ENCODE assay signal across 8 cellular contexts in genomic region chr16:5490499-5490898, GRCh38.
DNase-seq lines count a peak whose midpoint lies in the region; ATAC-seq, FAIRE-seq and TF ChIP-seq lines count a peak whose summit lies in the region.

No MANE protein-coding gene starts in this region.

- TF ChIP-seq EP300 in H1 (IDR thresholded peaks at IDR 0.05; ENCODE audit: borderline replicate concordance in 1 of 2, low read depth in 2 of 2, low read length in 2 of 2) = no peak

- POLR2A ChIA-PET in H1 (lab: Charles Lee; ENCODE audit: partially characterized antibody) = interaction anchor here (1.1 to 1.3 kb wide), 2 partner anchors 65 to 263 kb away, joined by 3 read pairs; no protein-coding TSS in a partner anchor

- no peak overlapping the region for H3K4me3 ChIP-seq in H1 (ENCODE audit: extremely low read depth in 1 of 4, insufficient read depth in 2 of 4, low read depth in 3 of 4, low read length in 4 of 4)
- no peak overlapping the region for H3K4me3 ChIP-seq in prostate gland

- H3K4me1 ChIP-seq in H1 (replicated peaks in 1 of 4; ENCODE audit: control insufficient read depth in 3 of 4, insufficient read depth in 4 of 4, low read length in 3 of 4) (no peaks in the 10 kb centered on the region), prostate gland (replicated peaks) (no peaks in the 10 kb centered on the region)

- no peak overlapping the region for H2BK15ac ChIP-seq in H1 (ENCODE audit: low read length)

- no peak overlapping the region for H2AFZ ChIP-seq in H1 (ENCODE audit: low read length)

- H3K27ac ChIP-seq in H1 (ENCODE audit: low read depth, low read length) = no peak overlapping the region
- no peak overlapping the region for H3K27ac ChIP-seq in prostate gland

- intact Hi-C loops in prostate gland (cut with DNase I) = no loop called here

- H2AK5ac ChIP-seq in H1 (ENCODE audit: low read depth, low read length) = no peak overlapping the region

- H3K56ac ChIP-seq in H1 (replicated peaks; ENCODE audit: insufficient read length, low read depth, low read length) = no peak overlapping the region

- H3K27me3 ChIP-seq in H1 (replicated peaks in 1 of 4; ENCODE audit: control insufficient read depth in 3 of 4, extremely low read depth in 1 of 4, insufficient read depth in 3 of 4, low read length in 3 of 4) (no peaks in the 10 kb centered on the region), prostate gland (replicated peaks; ENCODE audit: insufficient read depth) (no peaks in the 10 kb centered on the region)

- H3K79me2 ChIP-seq in H1 (ENCODE audit: control insufficient read depth in 1 of 2, insufficient read depth in 2 of 2, low read length in 2 of 2) = no peaks in the 10 kb centered on the region

- H4K20me1 ChIP-seq in H1 (replicated peaks in 1 of 2; ENCODE audit: control insufficient read depth in 1 of 2, insufficient read depth in 2 of 2, low read length in 2 of 2) = no peaks in the 10 kb centered on the region

- DNase-seq in stimulated activated CD4-positive, alpha-beta T cell treated with anti-CD3 and anti-CD28 coated beads, Interleukin-15, amount 100 ng/mL, for 48 hours (ENCODE audit: low read depth in 2 of 2) = peak; percentile 3 to 13
- DNase-seq in stimulated activated CD4-positive, alpha-beta T cell treated with anti-CD3 and anti-CD28 coated beads, Interleukin-4, amount 100 ng/mL, for 4 hours = no peak
- peak; percentile 49 for DNase-seq in NCI-H748 (lab: John Stamatoyannopoulos, UW; ENCODE audit: unreplicated experiment)
- peak in 1 of 2 experiments; percentile 85 for DNase-seq in H1 (ENCODE audit: low read depth in 1 of 2, low spot score in 2 of 2)
- peak; percentile 5 for DNase-seq in prostate gland (ENCODE audit: low spot score)

- H2BK12ac ChIP-seq in H1 (ENCODE audit: low read depth, low read length) = no peak overlapping the region

- no peaks in the 10 kb centered on the region for H3K79me1 ChIP-seq in H1 (ENCODE audit: low read depth, low read length)

- no peak for TF ChIP-seq POLR2A in H1 (IDR thresholded peaks at IDR 0.05; ENCODE audit: control extremely low read depth in 1 of 2, low read depth in 2 of 2, low read length in 2 of 2)
- TF ChIP-seq POLR2A in prostate gland (IDR thresholded peaks at IDR 0.05) = no peak

- no peak overlapping the region for H3K23ac ChIP-seq in H1 (ENCODE audit: insufficient read length)

- H3K4ac ChIP-seq in H1 (replicated peaks; ENCODE audit: insufficient read length, low read depth, low read length) = no peak overlapping the region

- no peak overlapping the region for H3K18ac ChIP-seq in H1 (ENCODE audit: extremely low read depth, low read length)

- H2BK20ac ChIP-seq in H1 (ENCODE audit: low read length) = no peak overlapping the region

- no peaks in the 10 kb centered on the region for H3K36me3 ChIP-seq in H1 (ENCODE audit: control insufficient read depth in 2 of 4, insufficient read depth in 4 of 4, low read length in 3 of 4)
- H3K36me3 ChIP-seq in prostate gland = no peaks in the 10 kb centered on the region

- no peak overlapping the region for H2BK120ac ChIP-seq in H1 (replicated peaks; ENCODE audit: low read depth, low read length)

- H4K91ac ChIP-seq in H1 (replicated peaks; ENCODE audit: insufficient read length, low read length) = no peak overlapping the region

- 38% methylated on average over 18 of the region's 18 CpGs; no CpG with 5 or more reads in 1 of the 2 experiments for WGBS in H1 (ENCODE audit: extremely low coverage in 1 of 2, insufficient coverage in 1 of 2, insufficient read length in 1 of 2, insufficient replicate concordance in 2 of 2, low coverage in 1 of 2, low lambda C conversion rate in 2 of 2, missing lambda C conversion rate in 1 of 2), 2 experiments
- 7% methylated on average over 18 of the region's 18 CpGs for WGBS in prostate gland

- no peak overlapping the region for H4K8ac ChIP-seq in H1 (ENCODE audit: extremely low read depth, insufficient read depth, low read length)

- no peak overlapping the region for H2BK5ac ChIP-seq in H1 (ENCODE audit: low read depth, low read length)

- peaks cover 5% of the 10 kb centered on the region; the same call in 1 of the 2 replicates for H3K23me2 ChIP-seq in H1 (ENCODE audit: low read depth, low read length)

- H3K9me3 ChIP-seq in H1 (ENCODE audit: insufficient read depth in 2 of 2, low read depth in 1 of 2, low read length in 1 of 2) (no peaks in the 10 kb centered on the region), prostate gland (no peaks in the 10 kb centered on the region)

- no peak overlapping the region for H3K14ac ChIP-seq in H1 (ENCODE audit: insufficient read length)

- peak overlapping the region in 1 of 2 experiments; percentile 43; a peak in 2 of 4 replicates for H3K4me2 ChIP-seq in H1 (ENCODE audit: insufficient read depth in 1 of 2, low read depth in 2 of 2, low read length in 2 of 2)

- TF ChIP-seq CTCF in H1 (IDR thresholded peaks at IDR 0.05; ENCODE audit: control extremely low read depth in 1 of 3, insufficient read depth in 1 of 3, low read depth in 1 of 3, low read length in 3 of 3) = peak; percentile 88 to 93 (median 92)
- peak; percentile 7 to 39 (median 19) for TF ChIP-seq CTCF in prostate gland (IDR thresholded peaks at IDR 0.05)

- FAIRE-seq in H1 (lab: Jason Lieb, UNC) = no peak

- no peak overlapping the region for H3K9ac ChIP-seq in H1 (replicated peaks in 1 of 4; ENCODE audit: extremely low read depth in 1 of 4, low read depth in 3 of 4, low read length in 3 of 4)

- TF ChIP-seq RAD21 in H1 (IDR thresholded peaks at IDR 0.05 in 1 of 2, conservative IDR thresholded peaks at IDR 0.05 in 1 of 2; ENCODE audit: low read depth in 2 of 2, low read length in 2 of 2) = peak; percentile 89 to 93

- CTCF ChIA-PET in H1 (lab: Charles Lee; ENCODE audit: partially characterized antibody) = interaction anchor here (0.6 to 6.0 kb wide), 51 partner anchors 8 to 1033 kb away, joined by 3 to 115 read pairs (median 4); no protein-coding TSS in a partner anchor

- ATAC-seq in HG02970 (IDR thresholded peaks at IDR 0.05; ENCODE audit: low FRiP score, unreplicated experiment) (no peak), GM21529 (IDR thresholded peaks at IDR 0.05; ENCODE audit: unreplicated experiment) (no peak), GM19463 (IDR thresholded peaks at IDR 0.05; ENCODE audit: unreplicated experiment) (no peak)

- no peak overlapping the region for H4K5ac ChIP-seq in H1 (ENCODE audit: insufficient read length, low read depth, low read length)

TF ChIP-seq in H1, 55 proteins besides CTCF, POLR2A, EP300 and RAD21 (continues in another document):
- TF ChIP-seq RBBP5 (IDR thresholded peaks at IDR 0.05; ENCODE audit: borderline replicate concordance, low read depth, low read length) = no peak
- no peak for TF ChIP-seq CHD1 (IDR thresholded peaks at IDR 0.05; ENCODE audit: low read depth, low read length)
- TF ChIP-seq RNF2 (IDR thresholded peaks at IDR 0.05; ENCODE audit: borderline replicate concordance, low read depth, low read length, missing control alignments, poor library complexity, severe bottlenecking) = no peak
- no peak for TF ChIP-seq CHD2 (IDR thresholded peaks at IDR 0.05; ENCODE audit: low read length)
- TF ChIP-seq CREB1 (IDR thresholded peaks at IDR 0.05) = no peak
- TF ChIP-seq MAFK (IDR thresholded peaks at IDR 0.05; ENCODE audit: low read depth, low read length) = no peak
- no peak for TF ChIP-seq FOSL1 (IDR thresholded peaks at IDR 0.05; ENCODE audit: insufficient read depth, low read depth, low read length)
- TF ChIP-seq CTBP2 (IDR thresholded peaks at IDR 0.05; ENCODE audit: borderline replicate concordance, insufficient read depth, insufficient read length, low read length) = no peak
- TF ChIP-seq POLR2AphosphoS5 (IDR thresholded peaks at IDR 0.05; ENCODE audit: low read depth, low read length) = no peak
- no peak for TF ChIP-seq SIRT6 (IDR thresholded peaks at IDR 0.05; ENCODE audit: low read length)
- TF ChIP-seq NANOG (IDR thresholded peaks at IDR 0.05; ENCODE audit: insufficient read depth, low read depth, low read length, poor library complexity, severe bottlenecking) = no peak
- no peak for TF ChIP-seq ATF2 (IDR thresholded peaks at IDR 0.05; ENCODE audit: low read length)
- no peak for TF ChIP-seq CEBPB (IDR thresholded peaks at IDR 0.05; ENCODE audit: low read depth, low read length)
- no peak for TF ChIP-seq GABPA (IDR thresholded peaks at IDR 0.05; ENCODE audit: borderline replicate concordance, insufficient read depth, low read length)
- TF ChIP-seq EGR1 (IDR thresholded peaks at IDR 0.05; ENCODE audit: borderline replicate concordance, low read depth, low read length) = peak; percentile 30; the same call in 1 of the 2 replicates
- no peak for TF ChIP-seq SUZ12 (IDR thresholded peaks at IDR 0.05; ENCODE audit: low read length)
- TF ChIP-seq HDAC6 (IDR thresholded peaks at IDR 0.05; ENCODE audit: low read depth, low read length) = no peak
- TF ChIP-seq ZNF274 (IDR thresholded peaks at IDR 0.05; ENCODE audit: borderline replicate concordance, extremely low read depth, low read length) = no peak
- TF ChIP-seq HDAC2 (IDR thresholded peaks at IDR 0.05; ENCODE audit: borderline replicate concordance in 1 of 2, low read depth in 2 of 2, low read length in 2 of 2) = peak; percentile 46 to 92; a peak in 3 of 4 replicates
- no peak for TF ChIP-seq EZH2 (IDR thresholded peaks at IDR 0.05; ENCODE audit: low read depth, low read length, severe bottlenecking)
- TF ChIP-seq RXRA (IDR thresholded peaks at IDR 0.05; ENCODE audit: insufficient read depth, low read depth, low read length) = no peak
- TF ChIP-seq SAP30 (IDR thresholded peaks at IDR 0.05; ENCODE audit: insufficient read depth, insufficient replicate concordance, low read length) = no peak
- no peak for TF ChIP-seq KDM5A (IDR thresholded peaks at IDR 0.05; ENCODE audit: low read length)
- TF ChIP-seq MAX (IDR thresholded peaks at IDR 0.05) = peak; percentile 82; the same call in 1 of the 2 replicates

Comparison
In these comparisons a context has a peak if more than half of its experiments do, and no peak if none do; other contexts are left out.
1. DNase-seq: peak in stimulated activated CD4-positive, alpha-beta T cell treated with anti-CD3 and anti-CD28 coated beads, Interleukin-15, amount 100 ng/mL, for 48 hours (2 of 2), NCI-H748 (single experiment) and prostate gland (single experiment); none in stimulated activated CD4-positive, alpha-beta T cell treated with anti-CD3 and anti-CD28 coated beads, Interleukin-4, amount 100 ng/mL, for 4 hours (0 of 2).